ENCODE assay signal across 7 cellular contexts in genomic region chr6:27213091-27213517, GRCh38. TPM values are rescaled to one million over a fixed set of nuclear protein-coding genes. Genes with fewer than 3 reads are reported as not detected.
"Had no signal": no experiment of that assay in that cellular context is flagged by ENCODE, and none has a peak within 500 bp of the region (broad histone marks: within the 10 kb centered on the region; RNA-seq: fewer than 3 reads in every experiment).

No MANE protein-coding gene starts in this region.

RNA-seq across cellular contexts. Expression of gene PRSS16, which starts 34.4 kb away (rescaled TPM):
- total RNA-seq: fibroblast of lung, gastrocnemius medialis, osteocyte, psoas muscle, temporal lobe had no signal
- polyA plus RNA-seq: fibroblast of lung, heart left ventricle, neural cell had no signal
